Comparison of ENCODE assay signal across 19 cellular contexts in genomic region chr6:76584121-76584520, GRCh38.
DNase-seq lines count a peak whose midpoint lies in the region; ATAC-seq and TF ChIP-seq lines count a peak whose summit lies in the region.
"Had no signal": no experiment of that assay in that cellular context is flagged by ENCODE, and none has a peak within 500 bp of the region (broad histone marks: within the 10 kb centered on the region; RNA-seq: fewer than 3 reads in every experiment).

No MANE protein-coding gene starts in this region.

- no peaks in the 10 kb centered on the region for H3K27me3 Mint-ChIP-seq in H9 (ENCODE audit: low read depth)
- no peaks in the 10 kb centered on the region for H3K27me3 Mint-ChIP-seq in endodermal cell (ENCODE audit: insufficient read depth)
- H3K27me3 Mint-ChIP-seq: CD4-positive, alpha-beta memory T cell; CD4-positive, CD25-positive, alpha-beta regulatory T cell; CD8-positive, alpha-beta memory T cell had no signal

- H3T11ph ChIP-seq in H9 (ENCODE audit: low read length): no peak overlapping the region

- no peak overlapping the region for H2BK120ac ChIP-seq in H9 (ENCODE audit: low read depth, low read length, poor library complexity, severe bottlenecking)
- H2BK120ac ChIP-seq in mesendoderm (ENCODE audit: low read depth, low read length): no peak overlapping the region

- no peak overlapping the region for H2AFZ ChIP-seq in H9 (ENCODE audit: low read length)

- peaks cover 9% of the 10 kb centered on the region; the same call in 1 of the 2 replicates for H3K79me2 ChIP-seq in H9 (ENCODE audit: insufficient read depth, low read length)
- no peaks in the 10 kb centered on the region for H3K79me2 ChIP-seq in mesendoderm (ENCODE audit: control insufficient read depth, insufficient read depth, low read length)

- H2AK5ac ChIP-seq in H9 (ENCODE audit: insufficient read length, low read length): no peak overlapping the region
- H2AK5ac ChIP-seq in mesendoderm (ENCODE audit: low read length): no peak overlapping the region

- no peak for ATAC-seq in HG03439 (IDR thresholded peaks at IDR 0.05; ENCODE audit: unreplicated experiment)

- H3K4me3 Mint-ChIP-seq in H9 (no peak overlapping the region), endodermal cell (no peak overlapping the region)
- H3K4me3 Mint-ChIP-seq: CD14-positive monocyte; CD4-positive, alpha-beta memory T cell; CD4-positive, CD25-positive, alpha-beta regulatory T cell; CD8-positive, alpha-beta memory T cell had no signal

- H2BK20ac ChIP-seq in H9 (ENCODE audit: low read depth, low read length, poor library complexity, severe bottlenecking): no peak overlapping the region

- H3K9me3 Mint-ChIP-seq in H9 (no peaks in the 10 kb centered on the region), endodermal cell (peaks cover under 1% of the 10 kb centered on the region)

- no peak for DNase-seq in H9
- no peak for DNase-seq in endodermal cell
- peak; percentile 61 for DNase-seq in mesendoderm
- no peak for DNase-seq in NCI-H2029 (lab: John Stamatoyannopoulos, UW)
- no peak for DNase-seq in COLO829 (ENCODE audit: low spot score)
- DNase-seq: 8988T; ACHN; BE2C; C1 segment of cervical spinal cord; Caco-2; Calu3; CD4-positive, alpha-beta memory T cell; CD4-positive, CD25-positive, alpha-beta regulatory T cell; CD8-positive, alpha-beta memory T cell; DMS79 treated with DMSO at 0.1 percent for 48 hours; GF-D8 had no signal

- H3K36me3 ChIP-seq in endodermal cell (ENCODE audit: control insufficient read depth, insufficient read depth, low read length): no peaks in the 10 kb centered on the region
- H3K36me3 ChIP-seq in mesendoderm (ENCODE audit: control insufficient read depth, insufficient read depth, low read length): no peaks in the 10 kb centered on the region
- H3K36me3 ChIP-seq: BE2C, BLaER1 had no signal

- no peak overlapping the region for H3K14ac ChIP-seq in H9 (ENCODE audit: insufficient read depth, low read length)

- no peaks in the 10 kb centered on the region for H3K23me2 ChIP-seq in H9 (ENCODE audit: insufficient read length, low read depth, low read length, poor library complexity, severe bottlenecking)

- H3K56ac ChIP-seq in H9 (ENCODE audit: insufficient read length, low read depth, low read length) (no peak overlapping the region), mesendoderm (ENCODE audit: low read length) (no peak overlapping the region)

- H2BK12ac ChIP-seq in H9 (ENCODE audit: insufficient read length, low read depth, low read length): no peak overlapping the region

- H3K36me3 Mint-ChIP-seq in H9 (ENCODE audit: insufficient read depth in 1 of 3, low read depth in 3 of 3): no peaks in the 10 kb centered on the region; a peak in 2 of 7 replicates
- H3K36me3 Mint-ChIP-seq in endodermal cell (ENCODE audit: low read depth): peaks cover 1% of the 10 kb centered on the region
- H3K36me3 Mint-ChIP-seq: CD14-positive monocyte; CD4-positive, alpha-beta memory T cell; CD4-positive, CD25-positive, alpha-beta regulatory T cell; CD8-positive, alpha-beta memory T cell had no signal

- H4K20me1 ChIP-seq in H9 (ENCODE audit: control insufficient read depth, insufficient read depth, insufficient read length): no peaks in the 10 kb centered on the region
- H4K20me1 ChIP-seq: BLaER1 had no signal

- no peaks in the 10 kb centered on the region for H3K9me3 ChIP-seq in H9 (ENCODE audit: control insufficient read depth, low read depth, low read length)
- H3K9me3 ChIP-seq in endodermal cell (ENCODE audit: control insufficient read depth, low read length): no peaks in the 10 kb centered on the region
- H3K9me3 ChIP-seq: BE2C, BLaER1, Caco-2 had no signal

- no peak overlapping the region for H4K5ac ChIP-seq in H9 (ENCODE audit: insufficient read length, low read depth, low read length)
- no peak overlapping the region for H4K5ac ChIP-seq in mesendoderm (ENCODE audit: low read length)

- H3K9ac ChIP-seq in H9 (ENCODE audit: extremely low read depth, insufficient read length, low read length) (no peak overlapping the region), endodermal cell (ENCODE audit: extremely low read depth, low read length, poor library complexity, severe bottlenecking) (no peak overlapping the region), mesendoderm (ENCODE audit: low read length) (no peak overlapping the region)
- H3K9ac ChIP-seq: BLaER1 had no signal

- H4K8ac ChIP-seq in H9 (replicated peaks; ENCODE audit: insufficient read length, low read depth, low read length) (no peak overlapping the region), mesendoderm (ENCODE audit: low read depth, low read length) (no peak overlapping the region)

- no peak overlapping the region for H3K18ac ChIP-seq in H9 (ENCODE audit: insufficient read length, low read depth, low read length)
- H3K18ac ChIP-seq in mesendoderm (ENCODE audit: low read length): no peak overlapping the region

- H3K27ac ChIP-seq in H9 (ENCODE audit: insufficient read length, low read depth, low read length): no peak overlapping the region
- H3K27ac ChIP-seq in endodermal cell (ENCODE audit: low read depth, low read length): no peak overlapping the region
- no peak overlapping the region for H3K27ac ChIP-seq in mesendoderm (ENCODE audit: low read depth, low read length)
- H3K27ac ChIP-seq: BLaER1 had no signal

- H3K27ac Mint-ChIP-seq in H9: peak overlapping the region in 2 of 3 experiments; percentile 58 to 81; a peak in 4 of 7 replicates
- peak overlapping the region; percentile 36 for H3K27ac Mint-ChIP-seq in endodermal cell
- H3K27ac Mint-ChIP-seq: CD4-positive, alpha-beta memory T cell; CD4-positive, CD25-positive, alpha-beta regulatory T cell; CD8-positive, alpha-beta memory T cell had no signal

- TF ChIP-seq CTCF in H9 (conservative IDR thresholded peaks at IDR 0.05) (no peak), endodermal cell (conservative IDR thresholded peaks at IDR 0.05) (no peak)

- H2BK15ac ChIP-seq in H9 (ENCODE audit: low read depth, low read length) (no peak overlapping the region), mesendoderm (replicated peaks; ENCODE audit: low read depth) (no peak overlapping the region)

- H3K4me1 Mint-ChIP-seq in H9 (peaks cover 3 to 10% of the 10 kb centered on the region in 2 experiments; a peak in 2 of 4 replicates), endodermal cell (peaks cover 27% of the 10 kb centered on the region)
- H3K4me1 Mint-ChIP-seq: CD14-positive monocyte; CD4-positive, alpha-beta memory T cell; CD4-positive, CD25-positive, alpha-beta regulatory T cell; CD8-positive, alpha-beta memory T cell had no signal

- no CpG with 5 or more reads among the region's 2 CpGs for whole genome bisulfite sequencing in H9 (ENCODE audit: extremely low coverage, insufficient read length, low lambda C conversion rate)
- WGBS in endodermal cell (ENCODE audit: insufficient coverage in 1 of 2, insufficient read length in 1 of 2), 2 experiments: 72% methylated on average over 2 of the region's 2 CpGs; no CpG with 5 or more reads in 1 of the 2 experiments
- WGBS in mesendoderm (ENCODE audit: extremely low coverage, insufficient coverage, low lambda C conversion rate): no CpG with 5 or more reads among the region's 2 CpGs

- no peak overlapping the region for H4K91ac ChIP-seq in H9 (ENCODE audit: insufficient read length, low read depth, low read length)

- H3K4me1 ChIP-seq in H9 (ENCODE audit: insufficient read depth, low read length) (no peaks in the 10 kb centered on the region), endodermal cell (ENCODE audit: control insufficient read depth, insufficient read depth, low read length) (peaks cover 4% of the 10 kb centered on the region), mesendoderm (ENCODE audit: control insufficient read depth, low read depth, low read length) (peaks cover 2% of the 10 kb centered on the region)
- H3K4me1 ChIP-seq: BE2C, BLaER1, Caco-2 had no signal

- H3K79me1 ChIP-seq in H9 (ENCODE audit: insufficient read depth, low read depth, low read length, poor library complexity, severe bottlenecking) (no peaks in the 10 kb centered on the region), mesendoderm (ENCODE audit: low read length) (peaks cover 1% of the 10 kb centered on the region)

- H2BK5ac ChIP-seq in H9 (ENCODE audit: insufficient read length, low read length) (no peak overlapping the region), mesendoderm (ENCODE audit: low read length) (no peak overlapping the region)

- H3K23ac ChIP-seq in H9 (ENCODE audit: insufficient read length, low read depth, low read length) (no peak overlapping the region), mesendoderm (ENCODE audit: low read length) (no peak overlapping the region)

- H3K4ac ChIP-seq in H9 (ENCODE audit: low read depth, low read length) (no peak overlapping the region), mesendoderm (ENCODE audit: low read depth, low read length) (no peak overlapping the region)

- no peak overlapping the region for H3K4me3 ChIP-seq in endodermal cell (ENCODE audit: low read length)
- no peak overlapping the region for H3K4me3 ChIP-seq in mesendoderm (ENCODE audit: low read length)
- H3K4me3 ChIP-seq: BLaER1 had no signal

- H3K4me2 ChIP-seq in H9 (ENCODE audit: insufficient read depth, insufficient read length, low read length) (no peak overlapping the region), mesendoderm (ENCODE audit: low read length) (no peak overlapping the region)
- H3K4me2 ChIP-seq: BLaER1 had no signal

- H3K27me3 ChIP-seq in H9 (ENCODE audit: insufficient read depth, low read length): no peaks in the 10 kb centered on the region
- no peaks in the 10 kb centered on the region for H3K27me3 ChIP-seq in endodermal cell (ENCODE audit: control insufficient read depth, insufficient read depth, low read length, poor library complexity, severe bottlenecking)
- no peaks in the 10 kb centered on the region for H3K27me3 ChIP-seq in mesendoderm (ENCODE audit: insufficient read depth, low read length, poor library complexity)
- H3K27me3 ChIP-seq: BE2C, BLaER1 had no signal
